Comparison of ENCODE assay signal across 24 cellular contexts in the genomic region with DNA sequence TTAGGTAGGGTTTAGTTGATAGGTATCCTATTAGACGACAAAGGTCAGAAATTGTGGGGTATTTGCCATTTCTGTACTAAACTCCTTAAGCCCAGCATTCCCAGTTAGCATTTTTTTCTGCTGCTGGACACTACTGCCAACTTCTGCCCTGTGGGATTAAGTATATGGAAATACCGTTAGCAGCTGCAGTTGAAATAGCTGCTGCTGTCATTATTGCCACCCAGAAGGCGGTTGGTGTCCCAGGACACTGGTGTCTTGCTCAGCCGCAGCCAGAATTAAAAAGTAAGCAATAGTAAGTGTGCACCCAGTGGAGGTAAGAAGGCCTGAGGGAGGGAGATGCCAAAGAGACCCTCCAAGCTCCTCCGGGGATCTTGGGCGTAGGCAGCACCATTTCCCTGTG. TPM values are rescaled to one million over a fixed set of nuclear protein-coding genes. Genes with fewer than 3 reads are reported as not detected.
DNase-seq lines count a peak whose midpoint lies in the region; ATAC-seq and FAIRE-seq lines count a peak whose summit lies in the region.
"Had no signal": no experiment of that assay in that cellular context is flagged by ENCODE, and none has a peak within 500 bp of the region (broad histone marks: within the 10 kb centered on the region; RNA-seq: fewer than 3 reads in every experiment).

No MANE protein-coding gene starts in this region.

- H3K27ac Mint-ChIP-seq in activated CD4-positive, alpha-beta T cell treated with anti-CD3 and anti-CD28 coated beads, Interleukin-2, amount 10 ng/mL, durations not matched to agents 7 days and 5 days: no peak overlapping the region
- H3K27ac Mint-ChIP-seq: B cell; CD8-positive, alpha-beta T cell had no signal

- CTCF ChIA-PET in activated CD4-positive, alpha-beta T cell treated with anti-CD3 and anti-CD28 coated beads, Interleukin-2, amount 10 ng/mL, durations not matched to agents 7 days and 5 days (lab: Charles Lee): interaction anchor here (1.5 kb wide), 1 partner anchor 13 kb away, joined by 5 read pairs; no protein-coding TSS in a partner anchor

- FAIRE-seq in frontal cortex (lab: Jason Lieb, UNC): no peak
- FAIRE-seq: A204.1, GM12878, GM19239, H1 had no signal

- peaks cover 10% of the 10 kb centered on the region for H3K79me1 ChIP-seq in neuronal stem cell (ENCODE audit: low read depth, low read length)

- H2BK120ac ChIP-seq in neuronal stem cell (ENCODE audit: low read depth, low read length): no peak overlapping the region

- peaks cover 34 to 61% (median 42%) of the 10 kb centered on the region in 10 experiments for H3K4me1 ChIP-seq in BLaER1 treated with 17β-estradiol and CSF1 and Interleukin-3, amounts not matched to agents 10 nM and 100 nM
- peaks cover 30% of the 10 kb centered on the region for H3K4me1 ChIP-seq in SJCRH30
- peaks cover 7 to 9% of the 10 kb centered on the region in 2 donors for H3K4me1 ChIP-seq in neuronal stem cell (ENCODE audit: control insufficient read depth in 2 of 2, insufficient read depth in 1 of 2, low read depth in 1 of 2, low read length in 2 of 2)

- no peak overlapping the region for H4K8ac ChIP-seq in neuronal stem cell (ENCODE audit: low read depth, low read length)

- H3K23ac ChIP-seq in neuronal stem cell (ENCODE audit: low read depth, low read length, poor library complexity): no peak overlapping the region

- H3K36me3 Mint-ChIP-seq in activated CD4-positive, alpha-beta T cell treated with anti-CD3 and anti-CD28 coated beads, Interleukin-2, amount 10 ng/mL, durations not matched to agents 7 days and 5 days (ENCODE audit: low read depth): peaks cover 15% of the 10 kb centered on the region

- no peak overlapping the region for H2AFZ ChIP-seq in neuronal stem cell (ENCODE audit: low read length)
- H2AFZ ChIP-seq: GM23248 had no signal

- no peak overlapping the region for H3K9ac ChIP-seq in BLaER1 treated with 17β-estradiol and CSF1 and Interleukin-3, amounts not matched to agents 10 nM and 100 nM
- H3K9ac ChIP-seq in neuronal stem cell (ENCODE audit: low read depth, low read length, poor library complexity): no peak overlapping the region
- H3K9ac ChIP-seq: BLaER1, GM23248 had no signal

- H4K91ac ChIP-seq in neuronal stem cell (ENCODE audit: low read depth, low read length, poor library complexity): no peak overlapping the region

- no peak overlapping the region for H3K4me3 ChIP-seq in BLaER1 treated with 17β-estradiol and CSF1 and Interleukin-3, amounts not matched to agents 10 nM and 100 nM
- peak overlapping the region; percentile 95 for H3K4me3 ChIP-seq in SJCRH30
- H3K4me3 ChIP-seq in neuronal stem cell (ENCODE audit: low read length in 2 of 2): no peak overlapping the region
- H3K4me3 ChIP-seq: BLaER1, GM12878, GM23248 had no signal

- no peaks in the 10 kb centered on the region for H3K9me3 Mint-ChIP-seq in activated CD4-positive, alpha-beta T cell treated with anti-CD3 and anti-CD28 coated beads, Interleukin-2, amount 10 ng/mL, durations not matched to agents 7 days and 5 days
- H3K9me3 Mint-ChIP-seq: CD8-positive, alpha-beta T cell had no signal

- peaks cover 0 to 4% (median 0%) of the 10 kb centered on the region in 11 experiments; a peak in 1 of 22 replicates for H3K9me3 ChIP-seq in BLaER1 treated with 17β-estradiol and CSF1 and Interleukin-3, amounts not matched to agents 10 nM and 100 nM (replicated peaks in 1 of 11)
- H3K9me3 ChIP-seq in SJCRH30 (replicated peaks) (no peaks in the 10 kb centered on the region), neuronal stem cell (replicated peaks in 1 of 2; ENCODE audit: control insufficient read depth in 2 of 2, insufficient read depth in 1 of 2, low read depth in 1 of 2, low read length in 2 of 2) (no peaks in the 10 kb centered on the region)
- H3K9me3 ChIP-seq: BLaER1, Caco-2 had no signal

- H3K27ac ChIP-seq in BLaER1 treated with 17β-estradiol and CSF1 and Interleukin-3, amounts not matched to agents 10 nM and 100 nM: no peak overlapping the region; a peak in 1 of 22 replicates
- H3K27ac ChIP-seq in SJCRH30 (peak overlapping the region; percentile 80), neuronal stem cell (replicated peaks; ENCODE audit: low read length) (no peak overlapping the region)
- H3K27ac ChIP-seq: 22Rv1, BLaER1, GM23248 had no signal

- H3K14ac ChIP-seq in neuronal stem cell (ENCODE audit: low read length): no peak overlapping the region

- peak; percentile 76 to 81 for DNase-seq in SJCRH30
- peak; percentile 5 for DNase-seq in myocyte (ENCODE audit: low read depth)
- no peak for DNase-seq in neuronal stem cell (ENCODE audit: low spot score)
- DNase-seq in frontal cortex (ENCODE audit: low spot score in 2 of 2): no peak
- no peak for DNase-seq in activated CD4-positive, alpha-beta T cell treated with anti-CD3 and anti-CD28 coated beads, Interleukin-2, amount 10 ng/mL, durations not matched to agents 7 days and 5 days
- DNase-seq in central memory CD4-positive, alpha-beta T cell: no peak
- DNase-seq: Caco-2; CD8-positive, alpha-beta T cell; DMS 273 treated with DMSO at 0.1 percent for 48 hours; DMS79; EL; GDM1; GM23248; H7; HCEC 1CT had no signal

- H3K4ac ChIP-seq in neuronal stem cell (ENCODE audit: low read length): no peak overlapping the region

- H4K20me1 ChIP-seq in BLaER1 treated with 17β-estradiol and CSF1 and Interleukin-3, amounts not matched to agents 10 nM and 100 nM: peaks cover 0 to 30% (median 21%) of the 10 kb centered on the region in 11 experiments; a peak in 11 of 22 replicates

- WGBS in neuronal stem cell (ENCODE audit: extremely low coverage in 2 of 2, insufficient read length in 2 of 2, insufficient replicate concordance in 1 of 2), 2 donors: no CpG with 5 or more reads among the region's 6 CpGs

- no peak overlapping the region for H3K18ac ChIP-seq in neuronal stem cell (ENCODE audit: low read length)

- peak overlapping the region; percentile 85 for H2AK5ac ChIP-seq in neuronal stem cell (ENCODE audit: low read depth, low read length)

- H2BK5ac ChIP-seq in neuronal stem cell (ENCODE audit: low read length): no peak overlapping the region

- peaks cover 0 to 10% (median 0%) of the 10 kb centered on the region in 11 experiments; a peak in 5 of 22 replicates for H3K36me3 ChIP-seq in BLaER1 treated with 17β-estradiol and CSF1 and Interleukin-3, amounts not matched to agents 10 nM and 100 nM
- H3K36me3 ChIP-seq in SJCRH30 (no peaks in the 10 kb centered on the region), neuronal stem cell (replicated peaks in 1 of 2; ENCODE audit: control insufficient read depth in 2 of 2, insufficient read depth in 2 of 2, low read length in 2 of 2) (peaks cover 0 to 5% of the 10 kb centered on the region in 2 donors)

- no peak overlapping the region for H2BK12ac ChIP-seq in neuronal stem cell (ENCODE audit: low read length)

- ATAC-seq in HG03378 (IDR thresholded peaks at IDR 0.05; ENCODE audit: unreplicated experiment): no peak
- ATAC-seq: CD8-positive, alpha-beta T cell; GM12878 had no signal

- no peak overlapping the region for H3K4me3 Mint-ChIP-seq in activated CD4-positive, alpha-beta T cell treated with anti-CD3 and anti-CD28 coated beads, Interleukin-2, amount 10 ng/mL, durations not matched to agents 7 days and 5 days

- no peak overlapping the region for H2BK15ac ChIP-seq in neuronal stem cell (ENCODE audit: low read length)

- POLR2A ChIA-PET in activated CD4-positive, alpha-beta T cell treated with anti-CD3 and anti-CD28 coated beads, Interleukin-2, amount 10 ng/mL, durations not matched to agents 7 days and 5 days (lab: Charles Lee): no interaction called here

- H3K4me1 Mint-ChIP-seq in activated CD4-positive, alpha-beta T cell treated with anti-CD3 and anti-CD28 coated beads, Interleukin-2, amount 10 ng/mL, durations not matched to agents 7 days and 5 days: peaks cover 29% of the 10 kb centered on the region

- peak overlapping the region in 7 of 11 experiments; percentile 16 to 84 (median 78); a peak in 10 of 22 replicates for H3K4me2 ChIP-seq in BLaER1 treated with 17β-estradiol and CSF1 and Interleukin-3, amounts not matched to agents 10 nM and 100 nM
- no peak overlapping the region for H3K4me2 ChIP-seq in neuronal stem cell (ENCODE audit: insufficient read depth, low read length, poor library complexity, severe bottlenecking)

- peaks cover 4% of the 10 kb centered on the region for H3K27me3 Mint-ChIP-seq in activated CD4-positive, alpha-beta T cell treated with anti-CD3 and anti-CD28 coated beads, Interleukin-2, amount 10 ng/mL, durations not matched to agents 7 days and 5 days

- no peaks in the 10 kb centered on the region for H3K27me3 ChIP-seq in BLaER1 treated with 17β-estradiol and CSF1 and Interleukin-3, amounts not matched to agents 10 nM and 100 nM
- no peaks in the 10 kb centered on the region for H3K27me3 ChIP-seq in SJCRH30
- H3K27me3 ChIP-seq in neuronal stem cell (ENCODE audit: control insufficient read depth in 3 of 3, insufficient read depth in 3 of 3, low read depth in 1 of 3, low read length in 3 of 3): no peaks in the 10 kb centered on the region
- H3K27me3 ChIP-seq: BLaER1 had no signal

RNA-seq across cellular contexts. Expression of gene UXS1, which starts 1.9 kb away (rescaled TPM):
- 47.3 and 48.8 TPM in 2 replicates for total RNA-seq in SJCRH30 (2014; rRNA removed; shearing (Covaris generic))
- total RNA-seq in myocyte (51.0 and 51.1 TPM in 2 replicates), frontal cortex (70.1 TPM)
- polyA plus RNA-seq in myocyte (2012): 34.1 TPM
- 47.7 TPM for polyA plus RNA-seq in neuronal stem cell (2013, experiment 1 of 2)
- 48.4 TPM for polyA plus RNA-seq in neuronal stem cell (2013, experiment 2 of 2)
- 10 to 100 TPM; 77.6 to 85.0 TPM for total RNA-seq in activated CD4-positive, alpha-beta T cell treated with anti-CD3 and anti-CD28 coated beads, Interleukin-2, amount 10 ng/mL, durations not matched to agents 7 days and 5 days

Comparison
In these comparisons a context has a peak if more than half of its experiments do, and no peak if none do; other contexts are left out.
1. DNase-seq: peak in SJCRH30 (2 of 2) and myocyte (single experiment); none in neuronal stem cell (single experiment), frontal cortex (0 of 2), activated CD4-positive, alpha-beta T cell treated with anti-CD3 and anti-CD28 coated beads, Interleukin-2, amount 10 ng/mL, durations not matched to agents 7 days and 5 days (single experiment) and central memory CD4-positive, alpha-beta T cell (single experiment).